ENCODE assay signal across 1 cellular context in the genomic region with DNA sequence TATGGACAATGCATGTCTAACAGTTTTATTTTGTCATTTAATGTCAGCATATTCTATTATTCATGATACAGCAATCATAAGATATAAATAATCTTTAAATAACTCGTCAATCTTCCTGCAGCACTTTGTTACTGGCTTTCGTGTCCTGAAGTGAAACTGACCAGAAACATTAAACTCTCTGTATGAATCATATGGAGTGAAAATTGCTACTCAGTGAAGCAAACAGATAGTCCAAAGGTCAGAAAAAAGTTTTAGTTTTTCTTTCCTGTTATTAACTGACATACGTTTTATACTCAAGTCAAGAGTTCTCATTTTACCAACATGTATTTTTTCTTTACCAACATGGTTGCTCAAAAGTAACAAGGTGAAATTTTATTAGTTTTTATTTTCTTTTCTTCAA.
TF ChIP-seq lines count a peak whose summit lies in the region.

No MANE protein-coding gene starts in this region.

TF ChIP-seq in GM23338, 12 proteins besides CTCF, POLR2A, EP300 and RAD21 (continued from another document):
- no peak for TF ChIP-seq ZNF462 (CRISPR knock-in tag; IDR thresholded peaks at IDR 0.05)
- no peak for TF ChIP-seq EZH2 (IDR thresholded peaks at IDR 0.05; ENCODE audit: low read depth, unreplicated experiment)
- no peak for TF ChIP-seq JUNB (IDR thresholded peaks at IDR 0.05; ENCODE audit: unreplicated experiment)
- TF ChIP-seq STAT1 (IDR thresholded peaks at IDR 0.05; ENCODE audit: unreplicated experiment) = no peak
- TF ChIP-seq CREB1 (CRISPR knock-in tag; IDR thresholded peaks at IDR 0.05; ENCODE audit: low read depth) = no peak
- TF ChIP-seq, protein P1, sequence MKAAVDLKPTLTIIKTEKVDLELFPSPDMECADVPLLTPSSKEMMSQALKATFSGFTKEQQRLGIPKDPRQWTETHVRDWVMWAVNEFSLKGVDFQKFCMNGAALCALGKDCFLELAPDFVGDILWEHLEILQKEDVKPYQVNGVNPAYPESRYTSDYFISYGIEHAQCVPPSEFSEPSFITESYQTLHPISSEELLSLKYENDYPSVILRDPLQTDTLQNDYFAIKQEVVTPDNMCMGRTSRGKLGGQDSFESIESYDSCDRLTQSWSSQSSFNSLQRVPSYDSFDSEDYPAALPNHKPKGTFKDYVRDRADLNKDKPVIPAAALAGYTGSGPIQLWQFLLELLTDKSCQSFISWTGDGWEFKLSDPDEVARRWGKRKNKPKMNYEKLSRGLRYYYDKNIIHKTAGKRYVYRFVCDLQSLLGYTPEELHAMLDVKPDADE (IDR thresholded peaks at IDR 0.05) = no peak
- TF ChIP-seq ZNF114 (CRISPR knock-in tag; IDR thresholded peaks at IDR 0.05) = no peak
- TF ChIP-seq NANOG (IDR thresholded peaks at IDR 0.05; ENCODE audit: borderline replicate concordance) = no peak
- no peak for TF ChIP-seq ZNF331 (CRISPR knock-in tag; IDR thresholded peaks at IDR 0.05; ENCODE audit: low read depth)
- no peak for TF ChIP-seq POLR2AphosphoS5 (IDR thresholded peaks at IDR 0.05; ENCODE audit: low read depth)
- TF ChIP-seq EZH2phosphoT487 (IDR thresholded peaks at IDR 0.05; ENCODE audit: unreplicated experiment) = no peak
